In genomic region chr5:5770825-5771224, GRCh38 we compare ENCODE assay signal across 31 cellular contexts.
"Had no signal": no experiment of that assay in that cellular context is flagged by ENCODE, and none has a peak within 500 bp of the region (broad histone marks: within the 10 kb centered on the region; RNA-seq: fewer than 3 reads in every experiment).

No MANE protein-coding gene starts in this region.

- DNase-seq: activated CD4-positive, alpha-beta memory T cell treated with anti-CD3 and anti-CD28 coated beads, Interleukin-2, amount 10 ng/mL, durations not matched to agents 7 days and 5 days; activated CD4-positive, alpha-beta T cell treated with anti-CD3 and anti-CD28 coated beads for 1 hour; activated CD4-positive, alpha-beta T cell treated with anti-CD3 and anti-CD28 coated beads for 48 hours; activated CD4-positive, CD25-positive, alpha-beta regulatory T cell; activated CD8-positive, alpha-beta memory T cell treated with anti-CD3 and anti-CD28 coated beads for 24 hours; activated CD8-positive, alpha-beta memory T cell treated with anti-CD3 and anti-CD28 coated beads, Interleukin-2, amount 10 ng/mL, durations not matched to agents 7 days and 5 days; activated CD8-positive, alpha-beta memory T cell treated with anti-CD3 and anti-CD28 coated beads, Interleukin-2, amount 50 U/mL, for 48 hours; activated effector memory CD4-positive, alpha-beta T cell treated with Interleukin-2 at 50 U/mL for 16 hours; activated naive CD4-positive, alpha-beta T cell treated with anti-CD3 and anti-CD28 coated beads, Interleukin-2, amount 10 ng/mL, durations not matched to agents 7 days and 5 days; activated T-cell treated with anti-CD3 and anti-CD28 coated beads, Interleukin-2, amount 50 U/mL, for 48 hours; amniotic stem cell; aorta; brain microvascular endothelial cell; central memory CD4-positive, alpha-beta T cell; Kasumi-1; KG1; MG63; NCI-H1092; NCI-H1436 treated with DMSO at 0.1 percent for 48 hours; NCI-H1694 treated with DMSO at 0.1 percent for 48 hours; NCI-H2029 treated with DMSO at 0.1 percent for 48 hours; NCI-H2107; NCI-H2171; NCI-H510A; NCI-H526 treated with DMSO at 0.1 percent for 48 hours; PC-3; Peyer's patch; RPMI8226; SIG-M5; T1000; WERI-Rb-1 had no signal

- H3K4me3 ChIP-seq: MG63, Peyer's patch had no signal
